26 cellular contexts compared by ENCODE assay signal in genomic region chr17:27543464-27543856, GRCh38.
A peak's percentile ranks its signal among the peaks of the same experiment; 100 is the strongest.
DNase-seq lines count a peak whose midpoint lies in the region; ATAC-seq and TF ChIP-seq lines count a peak whose summit lies in the region.
"Had no signal": no experiment of that assay in that cellular context is flagged by ENCODE, and none has a peak within 500 bp of the region (broad histone marks: within the 10 kb centered on the region; RNA-seq: fewer than 3 reads in every experiment).

No MANE protein-coding gene starts in this region.

- H3K4me3 ChIP-seq in body of pancreas = no peak overlapping the region
- no peak overlapping the region for H3K4me3 ChIP-seq in left ventricle myocardium inferior
- H3K4me3 ChIP-seq: BLaER1 treated with 17β-estradiol and CSF1 and Interleukin-3, amounts not matched to agents 10 nM and 100 nM; gastroesophageal sphincter; left lung; PC-9; upper lobe of right lung had no signal

- H3K36me3 Mint-ChIP-seq in activated T-cell treated with anti-CD3 and anti-CD28 coated beads, Interleukin-2, amount 50 U/mL, for 72 hours (ENCODE audit: insufficient read depth in 2 of 2) = no peaks in the 10 kb centered on the region
- H3K36me3 Mint-ChIP-seq in T-helper 17 cell (ENCODE audit: low read depth) = no peaks in the 10 kb centered on the region
- H3K36me3 Mint-ChIP-seq in stimulated activated naive B cell treated with anti-CD40 and anti-IgM and Interleukin-4, amounts not matched to agents 10 μg/mL and 1 μg/mL and 100 μg/mL, for 72 hours = no peaks in the 10 kb centered on the region
- H3K36me3 Mint-ChIP-seq in HFFc6 (ENCODE audit: low read depth) = no peaks in the 10 kb centered on the region
- H3K36me3 Mint-ChIP-seq: mesothelial cell of epicardium; naive thymus-derived CD8-positive, alpha-beta T cell had no signal

- TF ChIP-seq CTCF in body of pancreas (IDR thresholded peaks at IDR 0.05) (no peak), HFFc6 (IDR thresholded peaks at IDR 0.05) (no peak), left ventricle myocardium inferior (IDR thresholded peaks at IDR 0.05; ENCODE audit: borderline replicate concordance) (no peak)

- H3K4me1 ChIP-seq in body of pancreas = peaks cover 97% of the 10 kb centered on the region
- peaks cover 24% of the 10 kb centered on the region for H3K4me1 ChIP-seq in left ventricle myocardium inferior

- no peak for TF ChIP-seq POLR2A in body of pancreas (IDR thresholded peaks at IDR 0.05)

- H3K9me3 Mint-ChIP-seq in activated T-cell treated with anti-CD3 and anti-CD28 coated beads, Interleukin-2, amount 50 U/mL, for 72 hours = no peaks in the 10 kb centered on the region
- no peaks in the 10 kb centered on the region for H3K9me3 Mint-ChIP-seq in stimulated activated naive B cell treated with anti-CD40 and anti-IgM and Interleukin-4, amounts not matched to agents 10 μg/mL and 1 μg/mL and 100 μg/mL, for 72 hours
- H3K9me3 Mint-ChIP-seq in HFFc6 = no peaks in the 10 kb centered on the region
- H3K9me3 Mint-ChIP-seq: dendritic cell treated with granulocyte-macrophage colony-stimulating factor and Interleukin-4, amounts not matched to agents 40 ng/mL and 50 ng/mL, for 4 days; mesothelial cell of epicardium; naive thymus-derived CD8-positive, alpha-beta T cell had no signal

- WGBS in body of pancreas, 2 donors = 71 to 78% methylated on average over 9 of the region's 9 CpGs

- H3K9me3 ChIP-seq in T-helper 17 cell (ENCODE audit: control insufficient read depth, low read length, poor library complexity, severe bottlenecking) (no peaks in the 10 kb centered on the region), body of pancreas (no peaks in the 10 kb centered on the region), left ventricle myocardium inferior (replicated peaks) (no peaks in the 10 kb centered on the region)
- H3K9me3 ChIP-seq: BLaER1 treated with 17β-estradiol and CSF1 and Interleukin-3, amounts not matched to agents 10 nM and 100 nM; gastroesophageal sphincter; left lung; upper lobe of right lung had no signal

- no peak for DNase-seq in activated T-cell treated with anti-CD3 and anti-CD28 coated beads, Interleukin-2, amount 50 U/mL, for 72 hours
- DNase-seq in activated T-cell treated with anti-CD3 and anti-CD28 coated beads, Interleukin-2, amount 50 U/mL, for 48 hours = no peak
- DNase-seq in T-helper 17 cell (no peak), body of pancreas (no peak), HFFc6 (no peak), left ventricle myocardium inferior (no peak), anterior cingulate cortex (lab: John Stamatoyannopoulos, UW) (no peak)
- no peak for DNase-seq in stimulated activated naive B cell treated with anti-CD40 and anti-IgM and Interleukin-4, amounts not matched to agents 10 μg/mL and 1 μg/mL and 100 μg/mL, for 72 hours
- DNase-seq: ACHN; activated effector memory CD4-positive, alpha-beta T cell treated with anti-CD3 and anti-CD28 coated beads, Interleukin-2, amount 50 U/mL, for 16 hours; amniotic stem cell; COR-L47; H7; KG1; left lung; MM.1S; NCI-H1417 treated with DMSO at 0.1 percent for 48 hours; NCI-H510A treated with DMSO at 0.1 percent for 48 hours; PC-9; Right ventricle myocardium superior; upper lobe of right lung had no signal

- no peaks in the 10 kb centered on the region for H3K27me3 Mint-ChIP-seq in activated T-cell treated with anti-CD3 and anti-CD28 coated beads, Interleukin-2, amount 50 U/mL, for 72 hours (ENCODE audit: low read depth)
- H3K27me3 Mint-ChIP-seq in T-helper 17 cell (no peaks in the 10 kb centered on the region), HFFc6 (ENCODE audit: insufficient read depth) (peaks cover 20% of the 10 kb centered on the region)
- H3K27me3 Mint-ChIP-seq in stimulated activated naive B cell treated with anti-CD40 and anti-IgM and Interleukin-4, amounts not matched to agents 10 μg/mL and 1 μg/mL and 100 μg/mL, for 72 hours = no peaks in the 10 kb centered on the region
- H3K27me3 Mint-ChIP-seq: naive thymus-derived CD8-positive, alpha-beta T cell had no signal

- no peaks in the 10 kb centered on the region for H3K36me3 ChIP-seq in body of pancreas (replicated peaks in 1 of 2; ENCODE audit: insufficient read depth in 1 of 2, low read depth in 2 of 2)
- H3K36me3 ChIP-seq in left ventricle myocardium inferior = no peaks in the 10 kb centered on the region
- H3K36me3 ChIP-seq: BLaER1 treated with 17β-estradiol and CSF1 and Interleukin-3, amounts not matched to agents 10 nM and 100 nM; gastroesophageal sphincter; left lung; upper lobe of right lung had no signal

- H3K27ac ChIP-seq in body of pancreas = peak overlapping the region; percentile 48 to 98 (median 96)
- no peak overlapping the region for H3K27ac ChIP-seq in left ventricle myocardium inferior (replicated peaks)
- H3K27ac ChIP-seq: gastroesophageal sphincter, left lung, PC-9, upper lobe of right lung had no signal

- no peak for ATAC-seq in activated T-cell treated with anti-CD3 and anti-CD28 coated beads, Interleukin-2, amount 50 U/mL, for 72 hours (replicated peaks in 1 of 2)
- ATAC-seq in T-helper 17 cell (no peak), body of pancreas (no peak)
- no peak for ATAC-seq in stimulated activated naive B cell treated with anti-CD40 and anti-IgM and Interleukin-4, amounts not matched to agents 10 μg/mL and 1 μg/mL and 100 μg/mL, for 72 hours (replicated peaks)
- ATAC-seq: gastroesophageal sphincter, left lung, upper lobe of right lung had no signal

- peak overlapping the region; percentile 99 for H3K27ac Mint-ChIP-seq in activated T-cell treated with anti-CD3 and anti-CD28 coated beads, Interleukin-2, amount 50 U/mL, for 72 hours
- H3K27ac Mint-ChIP-seq in T-helper 17 cell (peak overlapping the region; percentile 89), HFFc6 (no peak overlapping the region)
- peak overlapping the region; percentile 85 for H3K27ac Mint-ChIP-seq in stimulated activated naive B cell treated with anti-CD40 and anti-IgM and Interleukin-4, amounts not matched to agents 10 μg/mL and 1 μg/mL and 100 μg/mL, for 72 hours
- H3K27ac Mint-ChIP-seq: dendritic cell treated with granulocyte-macrophage colony-stimulating factor and Interleukin-4, amounts not matched to agents 40 ng/mL and 50 ng/mL, for 4 days; mesothelial cell of epicardium had no signal

- intact Hi-C loops in body of pancreas (cut with DNase I) = no loop called here
- intact Hi-C loops in left ventricle myocardium inferior (cut with micrococcal nuclease) = no loop called here

- no peaks in the 10 kb centered on the region for H3K27me3 ChIP-seq in body of pancreas
- H3K27me3 ChIP-seq in left ventricle myocardium inferior (ENCODE audit: low read depth) = no peaks in the 10 kb centered on the region
- H3K27me3 ChIP-seq: gastroesophageal sphincter, left lung, upper lobe of right lung had no signal

- peak overlapping the region; percentile 80 to 82 for H3K4me3 Mint-ChIP-seq in activated T-cell treated with anti-CD3 and anti-CD28 coated beads, Interleukin-2, amount 50 U/mL, for 72 hours
- H3K4me3 Mint-ChIP-seq in T-helper 17 cell (peak overlapping the region; percentile 31), HFFc6 (no peak overlapping the region)
- no peak overlapping the region for H3K4me3 Mint-ChIP-seq in stimulated activated naive B cell treated with anti-CD40 and anti-IgM and Interleukin-4, amounts not matched to agents 10 μg/mL and 1 μg/mL and 100 μg/mL, for 72 hours
- H3K4me3 Mint-ChIP-seq: dendritic cell treated with granulocyte-macrophage colony-stimulating factor and Interleukin-4, amounts not matched to agents 40 ng/mL and 50 ng/mL, for 4 days; mesothelial cell of epicardium had no signal

- H3K4me1 Mint-ChIP-seq in activated T-cell treated with anti-CD3 and anti-CD28 coated beads, Interleukin-2, amount 50 U/mL, for 72 hours (ENCODE audit: low read depth) = peaks cover 94% of the 10 kb centered on the region
- peaks cover 45% of the 10 kb centered on the region for H3K4me1 Mint-ChIP-seq in T-helper 17 cell
- peaks cover 68 to 83% of the 10 kb centered on the region in 2 donors for H3K4me1 Mint-ChIP-seq in stimulated activated naive B cell treated with anti-CD40 and anti-IgM and Interleukin-4, amounts not matched to agents 10 μg/mL and 1 μg/mL and 100 μg/mL, for 72 hours
- peaks cover 26% of the 10 kb centered on the region for H3K4me1 Mint-ChIP-seq in HFFc6 (ENCODE audit: low read depth)

Comparison
In these comparisons a context has a peak if more than half of its experiments do, and no peak if none do; other contexts are left out.
1. H3K4me3 Mint-ChIP-seq: peak in activated T-cell treated with anti-CD3 and anti-CD28 coated beads, Interleukin-2, amount 50 U/mL, for 72 hours (2 of 2) and T-helper 17 cell (single experiment); none in stimulated activated naive B cell treated with anti-CD40 and anti-IgM and Interleukin-4, amounts not matched to agents 10 μg/mL and 1 μg/mL and 100 μg/mL, for 72 hours (0 of 2) and HFFc6 (single experiment).